Comparison of ENCODE assay signal across 22 cellular contexts in the genomic region with DNA sequence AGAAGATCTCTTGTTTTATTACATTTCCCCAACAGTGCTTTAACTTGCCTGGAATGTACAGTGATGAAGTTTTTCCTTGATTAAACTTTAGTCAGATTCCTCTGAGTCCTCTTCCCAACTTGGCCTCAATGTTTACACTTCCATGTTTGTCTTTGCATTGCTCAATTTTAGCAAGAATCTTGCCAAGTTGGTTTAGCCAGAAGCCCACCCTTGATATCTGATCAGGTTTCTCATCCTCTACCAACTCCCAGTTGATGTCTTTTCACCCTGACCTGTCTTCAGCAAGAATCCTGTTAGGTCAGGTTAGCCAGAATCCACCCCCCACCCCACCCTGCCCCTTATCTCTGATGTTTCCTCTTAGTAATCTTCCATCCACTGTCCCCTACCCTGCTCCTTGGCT.
"Had no signal": no experiment of that assay in that cellular context is flagged by ENCODE, and none has a peak within 500 bp of the region (broad histone marks: within the 10 kb centered on the region; RNA-seq: fewer than 3 reads in every experiment).

No MANE protein-coding gene starts in this region.

- DNase-seq: activated CD4-positive, CD25-positive, alpha-beta regulatory T cell; activated CD8-positive, alpha-beta memory T cell treated with anti-CD3 and anti-CD28 coated beads, Interleukin-2, amount 50 U/mL, for 4 hours; activated CD8-positive, alpha-beta T cell treated with anti-CD3 and anti-CD28 coated beads for 36 hours; activated naive CD4-positive, alpha-beta T cell treated with anti-CD3 and anti-CD28 coated beads, Interleukin-2, amount 50 U/mL, for 16 hours; activated T-cell treated with anti-CD3 and anti-CD28 coated beads, Interleukin-2, amount 50 U/mL, for 1 hour; brain microvascular endothelial cell; cerebellar nuclear complex; NCI-H1092; NCI-H1417; NCI-H1930; NCI-H2171; NCI-H2227 treated with DMSO at 0.1 percent for 48 hours; NCI-H526; NCI-H774; Peyer's patch; Right ventricle myocardium superior; SJCRH30; SK-N-SH; T-helper 1 cell had no signal

- H3K27ac ChIP-seq: brain microvascular endothelial cell, KMS-11, Peyer's patch, RWPE1, SJCRH30, VCaP had no signal

- H3K27ac Mint-ChIP-seq: activated CD8-positive, alpha-beta T cell treated with anti-CD3 and anti-CD28 coated beads for 36 hours had no signal

- H3K9me3 ChIP-seq: Peyer's patch, SJCRH30, SK-N-SH had no signal

- H3K36me3 ChIP-seq: brain microvascular endothelial cell, Peyer's patch, SJCRH30 had no signal

- H3K4me3 Mint-ChIP-seq: activated CD8-positive, alpha-beta T cell treated with anti-CD3 and anti-CD28 coated beads for 36 hours had no signal

- H3K4me2 ChIP-seq: KMS-11, SK-N-SH had no signal

- H3K9me3 Mint-ChIP-seq: activated CD8-positive, alpha-beta T cell treated with anti-CD3 and anti-CD28 coated beads for 36 hours had no signal

- H3K9ac ChIP-seq: KMS-11, SK-N-SH had no signal

- H3K4me3 ChIP-seq: Peyer's patch, SJCRH30 had no signal

- H3K27me3 ChIP-seq: brain microvascular endothelial cell, Peyer's patch, SJCRH30 had no signal

- ATAC-seq: activated CD8-positive, alpha-beta T cell treated with anti-CD3 and anti-CD28 coated beads for 36 hours had no signal

- H3K9me2 ChIP-seq: SK-N-SH had no signal

- H3K4me1 ChIP-seq: Peyer's patch, SJCRH30 had no signal

- H3K27me3 Mint-ChIP-seq: activated CD8-positive, alpha-beta T cell treated with anti-CD3 and anti-CD28 coated beads for 36 hours had no signal
